ENCODE assay signal across 32 cellular contexts in the genomic region with DNA sequence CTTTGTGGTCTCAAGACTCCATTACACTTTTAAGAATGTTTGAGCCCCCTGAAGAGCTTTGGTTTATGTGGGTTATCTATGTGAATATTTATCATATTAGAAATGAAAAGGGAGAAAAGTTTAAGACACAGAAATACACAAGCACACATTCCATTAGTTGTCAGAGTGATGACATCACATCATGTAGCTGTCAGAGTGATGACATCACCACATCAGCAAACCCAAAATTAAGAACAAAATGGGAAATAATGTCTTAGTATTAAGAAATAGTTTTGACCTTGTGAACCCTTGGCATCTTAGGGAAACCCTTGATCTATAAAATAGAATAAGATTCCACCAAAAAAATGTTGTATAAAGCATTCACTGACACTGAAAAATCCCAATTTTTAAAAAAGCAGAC.
"Had no signal": no experiment of that assay in that cellular context is flagged by ENCODE, and none has a peak within 500 bp of the region (broad histone marks: within the 10 kb centered on the region; RNA-seq: fewer than 3 reads in every experiment).

No MANE protein-coding gene starts in this region.

- H3K36me3 ChIP-seq: neural progenitor cell, ovary, spleen, suprapubic skin, thoracic aorta, thyroid gland, tibial nerve, upper lobe of right lung, uterus had no signal

- H3K27me3 ChIP-seq: neural progenitor cell, ovary, spleen, suprapubic skin, thyroid gland, tibial nerve, upper lobe of right lung, uterus had no signal

- H2AFZ ChIP-seq: neural progenitor cell, parathyroid adenoma had no signal

- H3K4me2 ChIP-seq: neural progenitor cell, smooth muscle cell had no signal

- H3K27me3 Mint-ChIP-seq: naive thymus-derived CD4-positive, alpha-beta T cell; progenitor cell of endocrine pancreas; stimulated activated memory B cell treated with anti-CD40 and anti-IgM and Interleukin-4, amounts not matched to agents 10 μg/mL and 1 μg/mL and 100 μg/mL, for 72 hours; stimulated activated naive CD8-positive, alpha-beta T cell treated with anti-CD3 and anti-CD28 coated beads, Interleukin-15, amount 100 ng/mL, for 72 hours; type B pancreatic cell had no signal

- H3K36me3 Mint-ChIP-seq: natural killer cell; neural progenitor cell; stimulated activated memory B cell treated with anti-CD40 and anti-IgM and Interleukin-4, amounts not matched to agents 10 μg/mL and 1 μg/mL and 100 μg/mL, for 72 hours; type B pancreatic cell had no signal

- H3K27ac Mint-ChIP-seq: nephron; neural progenitor cell; progenitor cell of endocrine pancreas; stimulated activated memory B cell treated with anti-CD40 and anti-IgM and Interleukin-4, amounts not matched to agents 10 μg/mL and 1 μg/mL and 100 μg/mL, for 72 hours; stimulated activated naive CD8-positive, alpha-beta T cell treated with anti-CD3 and anti-CD28 coated beads, Interleukin-15, amount 100 ng/mL, for 72 hours; type B pancreatic cell had no signal

- ATAC-seq: naive thymus-derived CD4-positive, alpha-beta T cell; natural killer cell; psoas muscle; right cardiac atrium; sciatic nerve; stimulated activated memory B cell treated with anti-CD40 and anti-IgM and Interleukin-4, amounts not matched to agents 10 μg/mL and 1 μg/mL and 100 μg/mL, for 72 hours; stimulated activated naive CD8-positive, alpha-beta T cell treated with anti-CD3 and anti-CD28 coated beads, Interleukin-15, amount 100 ng/mL, for 72 hours; stimulated activated naive CD8-positive, alpha-beta T cell treated with anti-CD3 and anti-CD28 coated beads, Interleukin-15, Interleukin-2, amounts not matched to agents 100 U/mL and 50 U/mL, for 24 hours; upper lobe of right lung had no signal

- H3K9me3 Mint-ChIP-seq: neural progenitor cell, type B pancreatic cell had no signal

- H3K27ac ChIP-seq: neural progenitor cell, ovary, parathyroid adenoma, psoas muscle, skin epidermis, spleen, suprapubic skin, thoracic aorta, thyroid gland, tibial nerve, upper lobe of right lung, uterus had no signal

- H3K4me1 ChIP-seq: neural progenitor cell, psoas muscle, upper lobe of right lung, uterus had no signal

- H3K4me3 ChIP-seq: neural progenitor cell, ovary, psoas muscle, skin epidermis, smooth muscle cell, spleen, suprapubic skin, thoracic aorta, thyroid gland, tibial nerve, upper lobe of right lung, uterus had no signal

- H3K4me3 Mint-ChIP-seq: naive thymus-derived CD4-positive, alpha-beta T cell; natural killer cell; nephron; neural progenitor cell; stimulated activated memory B cell treated with anti-CD40 and anti-IgM and Interleukin-4, amounts not matched to agents 10 μg/mL and 1 μg/mL and 100 μg/mL, for 72 hours; stimulated activated naive CD8-positive, alpha-beta T cell treated with anti-CD3 and anti-CD28 coated beads, Interleukin-15, amount 100 ng/mL, for 72 hours; type B pancreatic cell had no signal

- H3K9me3 ChIP-seq: ovary, psoas muscle, suprapubic skin, thoracic aorta, thyroid gland, tibial nerve, upper lobe of right lung, uterus had no signal

- H3K9ac ChIP-seq: neural progenitor cell, parathyroid adenoma had no signal

- DNase-seq: naive thymus-derived CD4-positive, alpha-beta T cell; natural killer cell; occipital lobe; ovary; posterior cingulate gyrus; psoas muscle; right cardiac atrium; spleen; stimulated activated CD4-positive, alpha-beta T cell treated with anti-CD3 and anti-CD28 coated beads, Interleukin-12 subunit alpha, Interleukin-12 subunit beta, amount 100 ng/mL, for 4 hours; stimulated activated CD4-positive, alpha-beta T cell treated with anti-CD3 and anti-CD28 coated beads, Interleukin-1b, Interleukin-23, amount 100 ng/mL, for 48 hours; stimulated activated CD4-positive, alpha-beta T cell treated with anti-CD3 and anti-CD28 coated beads, Interleukin-4, amount 100 ng/mL, for 1 hour; stimulated activated CD4-positive, alpha-beta T cell treated with anti-CD3 and anti-CD28 coated beads, Interleukin-4, amount 100 ng/mL, for 4 hours; stimulated activated CD8-positive, alpha-beta memory T cell treated with anti-CD3 and anti-CD28 coated beads, Interleukin-4, amount 100 ng/mL, for 48 hours; stimulated activated naive CD4-positive, alpha-beta T cell; stimulated activated naive CD8-positive, alpha-beta T cell treated with anti-CD3 and anti-CD28 coated beads, Interleukin-15, amount 100 ng/mL, for 72 hours; stimulated activated naive CD8-positive, alpha-beta T cell treated with anti-CD3 and anti-CD28 coated beads, Interleukin-15, Interleukin-2, amounts not matched to agents 100 U/mL and 50 U/mL, for 24 hours; substantia nigra; thyroid gland; upper lobe of right lung; uterus had no signal

- H3K79me2 ChIP-seq: parathyroid adenoma had no signal
